ENCODE assay signal across 11 cellular contexts in the genomic region with DNA sequence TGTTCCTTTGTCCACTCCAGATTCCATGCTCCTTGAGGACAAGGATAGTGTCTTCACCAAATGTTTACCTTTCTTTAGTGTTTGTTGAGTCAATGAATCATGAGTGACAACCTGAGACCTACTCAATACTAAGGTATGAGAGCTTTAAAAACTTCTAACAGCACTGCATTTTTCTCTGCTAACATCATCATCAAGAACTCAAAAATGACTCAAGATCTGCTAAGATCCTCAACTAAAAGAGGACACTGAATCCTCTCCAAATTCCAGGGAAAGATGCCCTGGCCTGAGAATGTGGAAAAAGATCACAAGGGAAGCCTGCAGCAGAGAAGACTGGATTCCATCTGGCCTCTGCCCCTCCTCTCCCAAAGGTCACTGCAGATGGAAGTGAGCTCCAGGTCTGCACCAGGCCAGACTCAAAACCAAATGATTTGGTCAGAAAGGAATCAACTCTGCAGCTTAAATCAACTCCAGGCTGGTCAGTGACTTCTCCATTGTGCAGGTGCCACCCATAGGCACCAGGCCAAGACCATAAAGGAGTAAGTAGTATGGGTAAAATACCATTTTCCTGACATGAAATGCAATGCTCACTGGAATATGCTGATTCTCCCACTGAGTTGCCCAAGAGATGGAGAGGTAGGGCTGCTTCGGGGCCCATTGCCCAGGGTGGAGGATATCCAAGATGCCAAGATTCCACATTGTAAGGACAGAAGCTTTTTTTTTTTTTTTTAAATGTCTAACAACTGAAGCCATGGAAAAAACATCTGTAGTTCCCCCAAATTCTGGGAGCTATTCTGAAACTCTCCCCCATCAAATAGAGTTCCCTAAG.
DNase-seq lines count a peak whose midpoint lies in the region; ATAC-seq and TF ChIP-seq lines count a peak whose summit lies in the region.
"Had no signal": no experiment of that assay in that cellular context is flagged by ENCODE, and none has a peak within 500 bp of the region (broad histone marks: within the 10 kb centered on the region; RNA-seq: fewer than 3 reads in every experiment).

No MANE protein-coding gene starts in this region.

- TF ChIP-seq CTCF in fibroblast of mammary gland (conservative IDR thresholded peaks at IDR 0.05; ENCODE audit: control insufficient read depth, insufficient read depth, low read depth, low read length) = no peak
- no peak for TF ChIP-seq CTCF in sigmoid colon (IDR thresholded peaks at IDR 0.05)
- no peak for TF ChIP-seq CTCF in BE2C (IDR thresholded peaks at IDR 0.05; ENCODE audit: low read depth, low read length)

- H3K4me1 ChIP-seq in sigmoid colon (peaks cover 0 to 84% (median 57%) of the 10 kb centered on the region in 4 donors), BE2C (no peaks in the 10 kb centered on the region)
- H3K4me1 ChIP-seq: ascending aorta had no signal

- H3K4me3 Mint-ChIP-seq in T-helper 1 cell treated with Interleukin-12 subunit alpha and Interleukin-12 subunit beta and Interleukin-4 antibody, amounts not matched to agents 30 μg/mL and 1 μg/mL, for 36 hours = peak overlapping the region; percentile 74
- H3K4me3 Mint-ChIP-seq in T-helper 17 cell = peak overlapping the region; percentile 80

- intact Hi-C loops in sigmoid colon (cut with DNase I) (no loop called here), Right ventricle myocardium superior (cut with DNase I) (no loop called here)

- TF ChIP-seq POLR2A in sigmoid colon (IDR thresholded peaks at IDR 0.05) = no peak

- no peak for TF ChIP-seq EP300 in sigmoid colon (IDR thresholded peaks at IDR 0.05)

- peaks cover 5% of the 10 kb centered on the region for H3K9me3 Mint-ChIP-seq in T-helper 1 cell treated with Interleukin-12 subunit alpha and Interleukin-12 subunit beta and Interleukin-4 antibody, amounts not matched to agents 30 μg/mL and 1 μg/mL, for 36 hours

- H3K36me3 Mint-ChIP-seq in T-helper 1 cell treated with Interleukin-12 subunit alpha and Interleukin-12 subunit beta and Interleukin-4 antibody, amounts not matched to agents 30 μg/mL and 1 μg/mL, for 36 hours (ENCODE audit: low read depth) = peaks cover 44% of the 10 kb centered on the region
- H3K36me3 Mint-ChIP-seq in T-helper 17 cell (ENCODE audit: low read depth) = peaks cover 10% of the 10 kb centered on the region

- no peak for DNase-seq in T-helper 1 cell
- DNase-seq in T-helper 17 cell = no peak
- peak; percentile 78 for DNase-seq in fibroblast of mammary gland (ENCODE audit: low read depth)
- DNase-seq in sigmoid colon = no peak
- no peak for DNase-seq in BE2C
- DNase-seq in hippocampal formation (lab: John Stamatoyannopoulos, UW) = no peak
- no peak for DNase-seq in Right ventricle myocardium superior
- DNase-seq: retina had no signal

- peak overlapping the region; percentile 66 to 79 (median 73) for H3K27ac ChIP-seq in sigmoid colon
- H3K27ac ChIP-seq: ascending aorta, HL-60 had no signal

- no peaks in the 10 kb centered on the region for H3K9me3 ChIP-seq in T-helper 17 cell (ENCODE audit: control insufficient read depth, low read length, poor library complexity, severe bottlenecking)
- H3K9me3 ChIP-seq in sigmoid colon = no peaks in the 10 kb centered on the region
- H3K9me3 ChIP-seq in BE2C = no peaks in the 10 kb centered on the region
- H3K9me3 ChIP-seq: ascending aorta had no signal

- H3K36me3 ChIP-seq in sigmoid colon (no peaks in the 10 kb centered on the region), BE2C (no peaks in the 10 kb centered on the region)
- H3K36me3 ChIP-seq: ascending aorta had no signal

- H3K4me3 ChIP-seq in fibroblast of mammary gland (ENCODE audit: control insufficient read depth, low read depth, low read length) (no peak overlapping the region), sigmoid colon (no peak overlapping the region), BE2C (ENCODE audit: low read depth, low read length) (no peak overlapping the region)
- H3K4me3 ChIP-seq: ascending aorta had no signal

- peak overlapping the region; percentile 76 for H3K27ac Mint-ChIP-seq in T-helper 1 cell treated with Interleukin-12 subunit alpha and Interleukin-12 subunit beta and Interleukin-4 antibody, amounts not matched to agents 30 μg/mL and 1 μg/mL, for 36 hours
- H3K27ac Mint-ChIP-seq in T-helper 17 cell = peak overlapping the region; percentile 68

- 88 to 89% methylated on average over 1 of the region's 1 CpG for WGBS in sigmoid colon, 2 donors

- ATAC-seq in T-helper 17 cell (no peak), Right ventricle myocardium superior (ENCODE audit: poor library complexity) (no peak)

- H3K27me3 Mint-ChIP-seq in T-helper 1 cell treated with Interleukin-12 subunit alpha and Interleukin-12 subunit beta and Interleukin-4 antibody, amounts not matched to agents 30 μg/mL and 1 μg/mL, for 36 hours (ENCODE audit: low read depth) = no peaks in the 10 kb centered on the region
- H3K27me3 Mint-ChIP-seq in T-helper 17 cell = no peaks in the 10 kb centered on the region

- no peaks in the 10 kb centered on the region for H3K27me3 ChIP-seq in sigmoid colon
- H3K27me3 ChIP-seq in BE2C = peaks cover 41% of the 10 kb centered on the region
- H3K27me3 ChIP-seq: ascending aorta had no signal

- H3K4me1 Mint-ChIP-seq in T-helper 1 cell treated with Interleukin-12 subunit alpha and Interleukin-12 subunit beta and Interleukin-4 antibody, amounts not matched to agents 30 μg/mL and 1 μg/mL, for 36 hours (ENCODE audit: low read depth) = peaks cover 54% of the 10 kb centered on the region
- H3K4me1 Mint-ChIP-seq in T-helper 17 cell = peaks cover 48% of the 10 kb centered on the region
